In the genomic region with DNA sequence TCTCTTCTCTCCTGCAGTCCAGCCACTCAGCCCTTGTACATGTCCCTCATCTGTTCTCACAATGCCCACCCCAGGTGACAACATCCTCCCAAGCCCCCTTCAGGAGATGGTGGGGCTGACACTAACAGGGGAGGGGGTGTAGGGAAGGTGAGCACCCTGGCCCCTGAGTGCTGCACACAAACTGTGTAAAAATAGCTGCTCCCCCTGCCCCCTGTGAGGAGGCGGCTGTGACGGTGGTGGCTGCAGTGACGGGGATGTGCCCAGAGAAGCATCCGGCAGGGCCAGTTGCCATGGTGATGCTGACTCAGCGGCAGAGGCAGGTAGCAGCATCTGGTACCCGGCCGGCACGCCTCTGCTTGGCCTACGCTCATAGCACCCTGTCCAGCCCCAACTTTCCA, we compare ENCODE assay signal across 8 cellular contexts. TPM values are rescaled to one million over a fixed set of nuclear protein-coding genes. Genes with fewer than 3 reads are reported as not detected.
DNase-seq lines count a peak whose midpoint lies in the region; ATAC-seq and TF ChIP-seq lines count a peak whose summit lies in the region.

No MANE protein-coding gene starts in this region.

- WGBS in mesenchymal stem cell: 73% methylated on average over 4 of the region's 9 CpGs

- no peak overlapping the region for H3K4me3 ChIP-seq in RWPE2 (ENCODE audit: severe bottlenecking)
- no peak overlapping the region for H3K4me3 ChIP-seq in mesenchymal stem cell (ENCODE audit: insufficient read depth in 1 of 2, low read depth in 1 of 2, low read length in 2 of 2)

- no peak overlapping the region for H3K9ac ChIP-seq in mesenchymal stem cell (ENCODE audit: low read length)

- peak; percentile 72 for DNase-seq in COR-L47 (lab: John Stamatoyannopoulos, UW)
- DNase-seq in RWPE2 (ENCODE audit: low spot score): peak; percentile 91
- DNase-seq in activated naive CD4-positive, alpha-beta T cell treated with anti-CD3 and anti-CD28 coated beads, Interleukin-2, amount 50 U/mL, for 72 hours (ENCODE audit: low spot score in 2 of 2): peak; percentile 90 to 92
- DNase-seq in mesenchymal stem cell: no peak
- DNase-seq in stimulated activated CD8-positive, alpha-beta memory T cell treated with anti-CD3 and anti-CD28 coated beads, Interleukin-7, amount 100 ng/mL, for 48 hours (ENCODE audit: extremely low read depth in 1 of 2, low read depth in 1 of 2): peak; percentile 78 to 95
- no peak for DNase-seq in glomerular visceral epithelial cell (ENCODE audit: extremely low spot score)

- H2BK15ac ChIP-seq in mesenchymal stem cell (ENCODE audit: low read depth, poor library complexity, severe bottlenecking): no peak overlapping the region

- no peak overlapping the region for H2BK12ac ChIP-seq in mesenchymal stem cell (ENCODE audit: low read length in 2 of 2)

- H4K8ac ChIP-seq in mesenchymal stem cell (ENCODE audit: low read length): no peak overlapping the region

- H3K27ac ChIP-seq in RWPE2 (ENCODE audit: poor library complexity, severe bottlenecking): no peak overlapping the region
- no peak overlapping the region for H3K27ac ChIP-seq in mesenchymal stem cell (ENCODE audit: low read length, poor library complexity, severe bottlenecking)

- peaks cover 11 to 12% of the 10 kb centered on the region in 2 donors for H3K36me3 Mint-ChIP-seq in activated naive CD4-positive, alpha-beta T cell treated with anti-CD3 and anti-CD28 coated beads, Interleukin-2, amount 50 U/mL, for 72 hours

- H2BK5ac ChIP-seq in mesenchymal stem cell (ENCODE audit: low read depth, low read length, poor library complexity, severe bottlenecking): no peak overlapping the region

- H4K91ac ChIP-seq in mesenchymal stem cell (ENCODE audit: low read length): peak overlapping the region; percentile 70

- TF ChIP-seq CTCF in RWPE2 (IDR thresholded peaks at IDR 0.05; ENCODE audit: poor library complexity, severe bottlenecking): no peak

- peak overlapping the region; percentile 97 to 98 for H3K27ac Mint-ChIP-seq in activated naive CD4-positive, alpha-beta T cell treated with anti-CD3 and anti-CD28 coated beads, Interleukin-2, amount 50 U/mL, for 72 hours

- H3K23ac ChIP-seq in mesenchymal stem cell (ENCODE audit: low read length in 2 of 2): no peak overlapping the region

- H3K14ac ChIP-seq in mesenchymal stem cell (ENCODE audit: low read length in 2 of 2): no peak overlapping the region

- no peak overlapping the region for H2BK120ac ChIP-seq in mesenchymal stem cell (ENCODE audit: low read depth, low read length)

- no peak overlapping the region for H3K18ac ChIP-seq in mesenchymal stem cell (ENCODE audit: low read depth in 1 of 2, low read length in 2 of 2)

- no peak overlapping the region for H2AK5ac ChIP-seq in mesenchymal stem cell (ENCODE audit: low read length, severe bottlenecking)

- H3K9me3 Mint-ChIP-seq in activated naive CD4-positive, alpha-beta T cell treated with anti-CD3 and anti-CD28 coated beads, Interleukin-2, amount 50 U/mL, for 72 hours: peaks cover 7 to 11% of the 10 kb centered on the region in 2 donors

- H3K36me3 ChIP-seq in RWPE2 (ENCODE audit: low read depth) (no peaks in the 10 kb centered on the region), mesenchymal stem cell (ENCODE audit: control insufficient read depth in 1 of 2, insufficient read depth in 2 of 2, low read depth in 1 of 2, low read length in 2 of 2) (no peaks in the 10 kb centered on the region)

- H3K4ac ChIP-seq in mesenchymal stem cell (ENCODE audit: low read depth in 1 of 2, low read length in 2 of 2): no peak overlapping the region

- H2AFZ ChIP-seq in mesenchymal stem cell (ENCODE audit: low read depth, low read length): no peak overlapping the region

- no peaks in the 10 kb centered on the region for H3K79me1 ChIP-seq in mesenchymal stem cell (replicated peaks; ENCODE audit: low read length, poor library complexity, severe bottlenecking)

- ATAC-seq in RWPE2 (ENCODE audit: low read depth): peak; percentile 35; the same call in 2 of the 3 replicates
- peak; percentile 46 to 48 for ATAC-seq in activated naive CD4-positive, alpha-beta T cell treated with anti-CD3 and anti-CD28 coated beads, Interleukin-2, amount 50 U/mL, for 72 hours
- no peak for ATAC-seq in HG03521 (IDR thresholded peaks at IDR 0.05; ENCODE audit: unreplicated experiment)
- ATAC-seq in HG03280 (IDR thresholded peaks at IDR 0.05; ENCODE audit: unreplicated experiment): no peak

- H3K4me2 ChIP-seq in mesenchymal stem cell (ENCODE audit: low read length, poor library complexity, severe bottlenecking): no peak overlapping the region

- H3K4me1 ChIP-seq in RWPE2 (ENCODE audit: insufficient read depth, poor library complexity, severe bottlenecking) (peaks cover 6% of the 10 kb centered on the region), mesenchymal stem cell (ENCODE audit: control insufficient read depth, insufficient read depth, low read depth, low read length) (peaks cover 38% of the 10 kb centered on the region)

- H3K9me3 ChIP-seq in RWPE2 (ENCODE audit: severe bottlenecking) (no peaks in the 10 kb centered on the region), mesenchymal stem cell (ENCODE audit: control insufficient read depth, low read length) (no peaks in the 10 kb centered on the region)

- H3K27me3 ChIP-seq in RWPE2 (ENCODE audit: insufficient read depth, poor library complexity, severe bottlenecking): no peaks in the 10 kb centered on the region
- H3K27me3 ChIP-seq in mesenchymal stem cell (ENCODE audit: control insufficient read depth in 1 of 2, insufficient read depth in 1 of 2, low read length in 2 of 2): no peaks in the 10 kb centered on the region

RNA-seq across cellular contexts. Expression of gene JUND, which starts 13.0 kb away (rescaled TPM):
- 100 to 1,000 TPM; 213 to 255 TPM for total RNA-seq in activated naive CD4-positive, alpha-beta T cell treated with anti-CD3 and anti-CD28 coated beads, Interleukin-2, amount 50 U/mL, for 72 hours
- 173 TPM for polyA plus RNA-seq in mesenchymal stem cell (2013, experiment 1 of 2)
- 178 TPM for polyA plus RNA-seq in mesenchymal stem cell (2013, experiment 2 of 2)

RNA-seq across cellular contexts. Expression of gene IQCN, which starts 20.2 kb away (rescaled TPM):
- total RNA-seq in activated naive CD4-positive, alpha-beta T cell treated with anti-CD3 and anti-CD28 coated beads, Interleukin-2, amount 50 U/mL, for 72 hours: 1 to 10 TPM in 1 of 2 donors, under 1 TPM in 1; 0.45 to 1.5 TPM
- polyA plus RNA-seq in mesenchymal stem cell (2013, experiment 1 of 2): 0.30 TPM
- 0.33 TPM for polyA plus RNA-seq in mesenchymal stem cell (2013, experiment 2 of 2)

RNA-seq across cellular contexts. Expression of gene LSM4, which starts 28.4 kb away (rescaled TPM):
- 100 to 1,000 TPM; 280 to 379 TPM for total RNA-seq in activated naive CD4-positive, alpha-beta T cell treated with anti-CD3 and anti-CD28 coated beads, Interleukin-2, amount 50 U/mL, for 72 hours
- polyA plus RNA-seq in mesenchymal stem cell (2013, experiment 1 of 2): 97.6 TPM
- 98.6 TPM for polyA plus RNA-seq in mesenchymal stem cell (2013, experiment 2 of 2)

RNA-seq across cellular contexts. Expression of gene PGPEP1, which starts 45.9 kb away (rescaled TPM):
- 10 to 100 TPM; 38.3 to 47.2 TPM for total RNA-seq in activated naive CD4-positive, alpha-beta T cell treated with anti-CD3 and anti-CD28 coated beads, Interleukin-2, amount 50 U/mL, for 72 hours
- 69.3 TPM for polyA plus RNA-seq in mesenchymal stem cell (2013, experiment 1 of 2)
- 64.4 TPM for polyA plus RNA-seq in mesenchymal stem cell (2013, experiment 2 of 2)

Comparison
In these comparisons a context has a peak if more than half of its experiments do, and no peak if none do; other contexts are left out.
1. DNase-seq: peak in COR-L47 (single experiment), RWPE2 (single experiment), activated naive CD4-positive, alpha-beta T cell treated with anti-CD3 and anti-CD28 coated beads, Interleukin-2, amount 50 U/mL, for 72 hours (2 of 2) and stimulated activated CD8-positive, alpha-beta memory T cell treated with anti-CD3 and anti-CD28 coated beads, Interleukin-7, amount 100 ng/mL, for 48 hours (2 of 2); none in mesenchymal stem cell (single experiment) and glomerular visceral epithelial cell (single experiment).
2. ATAC-seq: peak in RWPE2 (single experiment) and activated naive CD4-positive, alpha-beta T cell treated with anti-CD3 and anti-CD28 coated beads, Interleukin-2, amount 50 U/mL, for 72 hours (2 of 2); none in HG03521 (single experiment) and HG03280 (single experiment).